ENCODE assay signal across 17 cellular contexts in the genomic region with DNA sequence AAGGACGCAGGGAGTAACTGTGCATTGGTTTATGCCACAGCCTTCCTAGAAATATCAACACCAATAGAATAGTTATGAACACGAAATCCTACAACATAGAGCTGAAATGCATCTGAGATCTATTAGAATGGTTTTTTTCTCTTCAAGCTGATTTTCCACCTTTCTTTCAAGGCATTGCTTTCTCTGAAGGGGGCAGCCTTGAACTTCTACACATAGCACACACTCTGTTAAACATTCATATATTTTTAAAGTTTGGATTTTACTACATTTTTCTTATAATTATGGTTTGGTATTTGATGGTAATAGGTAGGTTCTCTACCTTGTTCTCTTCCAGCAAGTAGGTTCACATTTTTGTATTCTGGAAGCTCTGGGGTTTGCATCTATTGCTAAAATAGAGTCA.
DNase-seq lines count a peak whose midpoint lies in the region; ATAC-seq and TF ChIP-seq lines count a peak whose summit lies in the region.
"Had no signal": no experiment of that assay in that cellular context is flagged by ENCODE, and none has a peak within 500 bp of the region (broad histone marks: within the 10 kb centered on the region; RNA-seq: fewer than 3 reads in every experiment).

No MANE protein-coding gene starts in this region.

- H3K27ac ChIP-seq in GM23338 (ENCODE audit: low read depth) (no peak overlapping the region), foreskin keratinocyte (no peak overlapping the region), heart left ventricle (no peak overlapping the region)
- H3K27ac ChIP-seq in effector memory CD4-positive, alpha-beta T cell (ENCODE audit: insufficient read depth, low read length, poor library complexity, severe bottlenecking): no peak overlapping the region
- H3K27ac ChIP-seq: C4-2B, KMS-11 had no signal

- H4K20me1 ChIP-seq in GM23338 (replicated peaks; ENCODE audit: insufficient read depth): no peaks in the 10 kb centered on the region

- no peaks in the 10 kb centered on the region for H3K27me3 Mint-ChIP-seq in GM23338 (ENCODE audit: insufficient read depth, low read depth, poor library complexity)

- H3K36me3 ChIP-seq in GM23338 (ENCODE audit: insufficient read depth) (no peaks in the 10 kb centered on the region), heart left ventricle (no peaks in the 10 kb centered on the region)
- no peaks in the 10 kb centered on the region for H3K36me3 ChIP-seq in effector memory CD4-positive, alpha-beta T cell (ENCODE audit: control insufficient read depth, insufficient read depth, low read length)

- no peak for ATAC-seq in GM23338
- no peak for ATAC-seq in foreskin keratinocyte
- no peak for ATAC-seq in heart left ventricle
- ATAC-seq in esophagus mucosa: no peak
- ATAC-seq: Panc1 had no signal

- H3K27me3 ChIP-seq in GM23338 (ENCODE audit: insufficient read depth) (no peaks in the 10 kb centered on the region), foreskin keratinocyte (no peaks in the 10 kb centered on the region), heart left ventricle (no peaks in the 10 kb centered on the region)
- H3K27me3 ChIP-seq in effector memory CD4-positive, alpha-beta T cell (replicated peaks; ENCODE audit: control insufficient read depth, insufficient read depth, low read length, poor library complexity, severe bottlenecking): no peaks in the 10 kb centered on the region

- TF ChIP-seq CTCF in AG09319 (IDR thresholded peaks at IDR 0.05; ENCODE audit: low read depth, low read length) (peak; percentile 8), GM23338 (conservative IDR thresholded peaks at IDR 0.05; ENCODE audit: low read depth in 2 of 2) (peak in 1 of 2 experiments; percentile 26; a peak in 2 of 4 replicates), choroid plexus epithelial cell (conservative IDR thresholded peaks at IDR 0.05; ENCODE audit: low read depth, low read length) (peak; percentile 24), foreskin keratinocyte (conservative IDR thresholded peaks at IDR 0.05) (peak; percentile 52), heart left ventricle (IDR thresholded peaks at IDR 0.05) (no peak)

- peaks cover 4% of the 10 kb centered on the region; the same call in 2 of the 3 replicates for H3K36me3 Mint-ChIP-seq in GM23338 (ENCODE audit: low read depth)

- DNase-seq in AG09319 (ENCODE audit: extremely low read depth, low read depth) (no peak), GM23338 (ENCODE audit: low spot score) (no peak), choroid plexus epithelial cell (ENCODE audit: low read depth) (peak; percentile 30), foreskin keratinocyte (no peak), UCSD-AML1 (lab: John Stamatoyannopoulos, UW; ENCODE audit: unreplicated experiment) (no peak), heart left ventricle (no peak)
- no peak for DNase-seq in effector memory CD4-positive, alpha-beta T cell
- DNase-seq: NCI-H1436, NCI-H2029, NCI-H510A, NCI-H82, SHP77, SK-N-SH had no signal

- peaks cover 0 to 22% (median 2%) of the 10 kb centered on the region in 12 donors for H3K9me3 ChIP-seq in heart left ventricle
- H3K9me3 ChIP-seq in effector memory CD4-positive, alpha-beta T cell (ENCODE audit: control insufficient read depth, low read length): no peaks in the 10 kb centered on the region
- H3K9me3 ChIP-seq: SK-N-SH had no signal

- TF ChIP-seq POLR2A in heart left ventricle (IDR thresholded peaks at IDR 0.05): no peak

- peaks cover 11% of the 10 kb centered on the region for H3K9me3 Mint-ChIP-seq in GM23338

- H3K4me2 ChIP-seq in GM23338: no peak overlapping the region
- H3K4me2 ChIP-seq: KMS-11, SK-N-SH had no signal

- 67 to 79% (median 73%) methylated on average over 2 of the region's 2 CpGs for WGBS in heart left ventricle, 4 donors

- peak overlapping the region; percentile 50; the same call in 1 of the 2 replicates for H2AFZ ChIP-seq in GM23338

- no peaks in the 10 kb centered on the region for H3K4me1 ChIP-seq in GM23338 (ENCODE audit: insufficient read depth)
- H3K4me1 ChIP-seq in foreskin keratinocyte: no peaks in the 10 kb centered on the region
- no peaks in the 10 kb centered on the region for H3K4me1 ChIP-seq in heart left ventricle
- no peaks in the 10 kb centered on the region for H3K4me1 ChIP-seq in effector memory CD4-positive, alpha-beta T cell (ENCODE audit: control insufficient read depth, insufficient read depth, low read length, poor library complexity, severe bottlenecking)

- intact Hi-C loops in heart left ventricle (cut with DNase I): no loop called here

- H3K4me3 ChIP-seq in GM23338 (no peak overlapping the region), choroid plexus epithelial cell (ENCODE audit: low read depth, low read length) (no peak overlapping the region), heart left ventricle (no peak overlapping the region)
- H3K4me3 ChIP-seq in effector memory CD4-positive, alpha-beta T cell (ENCODE audit: insufficient read depth, low read depth, low read length, poor library complexity, severe bottlenecking): no peak overlapping the region

- H3F3A ChIP-seq in GM23338 (replicated peaks; ENCODE audit: low read depth): no peaks in the 10 kb centered on the region

- no peak overlapping the region for H3K27ac Mint-ChIP-seq in GM23338

- no peaks in the 10 kb centered on the region for H3K79me2 ChIP-seq in GM23338 (replicated peaks; ENCODE audit: insufficient read depth)

- H3K9me2 ChIP-seq in GM23338 (ENCODE audit: insufficient read depth): 0 out of 2 replicates have a peak, but pooled peaks cover 4% of the 10 kb centered on the region
- H3K9me2 ChIP-seq: SK-N-SH had no signal

- H3K4me1 Mint-ChIP-seq in GM23338: no peaks in the 10 kb centered on the region; the same call in 2 of the 3 replicates

- no peak overlapping the region for H3K4me3 Mint-ChIP-seq in GM23338

TF ChIP-seq in GM23338, 12 proteins besides CTCF, POLR2A, EP300 and RAD21 (continues in another document):
- no peak for TF ChIP-seq NANOG (IDR thresholded peaks at IDR 0.05; ENCODE audit: borderline replicate concordance)
- no peak for TF ChIP-seq ZNF462 (CRISPR knock-in tag; IDR thresholded peaks at IDR 0.05)
- no peak for TF ChIP-seq ZNF331 (CRISPR knock-in tag; IDR thresholded peaks at IDR 0.05; ENCODE audit: low read depth)
- no peak for TF ChIP-seq EZH2phosphoT487 (IDR thresholded peaks at IDR 0.05; ENCODE audit: unreplicated experiment)
- TF ChIP-seq EZH2 (IDR thresholded peaks at IDR 0.05; ENCODE audit: low read depth, unreplicated experiment): no peak
- no peak for TF ChIP-seq POLR2AphosphoS5 (IDR thresholded peaks at IDR 0.05; ENCODE audit: low read depth)

Comparison
In these comparisons a context has a peak if more than half of its experiments do, and no peak if none do; other contexts are left out.
1. CTCF ChIP-seq: peak in AG09319 (single experiment), choroid plexus epithelial cell (single experiment) and foreskin keratinocyte (single experiment); none in heart left ventricle (0 of 12).